In the genomic region with DNA sequence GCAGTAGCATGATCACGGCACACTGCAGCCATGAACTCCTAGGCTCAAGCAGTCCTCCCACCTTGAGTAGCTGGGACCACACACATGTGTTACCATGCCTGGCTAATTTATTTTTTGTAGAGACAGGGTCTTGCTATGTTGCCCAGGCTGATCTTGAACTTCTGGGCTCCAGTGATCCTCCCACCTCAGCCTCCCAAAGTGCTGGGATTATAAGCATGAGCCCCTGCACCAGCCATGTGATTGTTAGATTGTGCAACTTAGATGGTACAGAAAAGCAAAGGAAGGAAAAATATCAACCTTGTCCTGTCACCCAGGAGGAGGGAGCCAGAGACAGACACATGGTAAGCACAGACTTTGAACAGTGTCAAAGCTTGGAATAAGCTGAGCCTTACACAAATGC, we compare ENCODE assay signal across 2 cellular contexts.
TF ChIP-seq lines count a peak whose summit lies in the region.

No MANE protein-coding gene starts in this region.

TF ChIP-seq in SK-N-SH, 30 proteins besides CTCF, POLR2A, EP300 and RAD21 (continued from another document):
- TF ChIP-seq CHD2 (IDR thresholded peaks at IDR 0.05; ENCODE audit: low read length, partially characterized antibody), result no peak
- TF ChIP-seq RFX5 (IDR thresholded peaks at IDR 0.05; ENCODE audit: low read length), result no peak
- no peak for TF ChIP-seq NFIC (IDR thresholded peaks at IDR 0.05; ENCODE audit: borderline replicate concordance)
- TF ChIP-seq SIN3A (IDR thresholded peaks at IDR 0.05; ENCODE audit: borderline replicate concordance, low read depth, low read length), result no peak
- no peak for TF ChIP-seq SMC3 (IDR thresholded peaks at IDR 0.05; ENCODE audit: low read depth, low read length)
- TF ChIP-seq, protein P1, sequence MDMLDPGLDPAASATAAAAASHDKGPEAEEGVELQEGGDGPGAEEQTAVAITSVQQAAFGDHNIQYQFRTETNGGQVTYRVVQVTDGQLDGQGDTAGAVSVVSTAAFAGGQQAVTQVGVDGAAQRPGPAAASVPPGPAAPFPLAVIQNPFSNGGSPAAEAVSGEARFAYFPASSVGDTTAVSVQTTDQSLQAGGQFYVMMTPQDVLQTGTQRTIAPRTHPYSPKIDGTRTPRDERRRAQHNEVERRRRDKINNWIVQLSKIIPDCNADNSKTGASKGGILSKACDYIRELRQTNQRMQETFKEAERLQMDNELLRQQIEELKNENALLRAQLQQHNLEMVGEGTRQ (IDR thresholded peaks at IDR 0.05; ENCODE audit: borderline replicate concordance, low read depth, low read length), result no peak
- TF ChIP-seq, protein P2, sequence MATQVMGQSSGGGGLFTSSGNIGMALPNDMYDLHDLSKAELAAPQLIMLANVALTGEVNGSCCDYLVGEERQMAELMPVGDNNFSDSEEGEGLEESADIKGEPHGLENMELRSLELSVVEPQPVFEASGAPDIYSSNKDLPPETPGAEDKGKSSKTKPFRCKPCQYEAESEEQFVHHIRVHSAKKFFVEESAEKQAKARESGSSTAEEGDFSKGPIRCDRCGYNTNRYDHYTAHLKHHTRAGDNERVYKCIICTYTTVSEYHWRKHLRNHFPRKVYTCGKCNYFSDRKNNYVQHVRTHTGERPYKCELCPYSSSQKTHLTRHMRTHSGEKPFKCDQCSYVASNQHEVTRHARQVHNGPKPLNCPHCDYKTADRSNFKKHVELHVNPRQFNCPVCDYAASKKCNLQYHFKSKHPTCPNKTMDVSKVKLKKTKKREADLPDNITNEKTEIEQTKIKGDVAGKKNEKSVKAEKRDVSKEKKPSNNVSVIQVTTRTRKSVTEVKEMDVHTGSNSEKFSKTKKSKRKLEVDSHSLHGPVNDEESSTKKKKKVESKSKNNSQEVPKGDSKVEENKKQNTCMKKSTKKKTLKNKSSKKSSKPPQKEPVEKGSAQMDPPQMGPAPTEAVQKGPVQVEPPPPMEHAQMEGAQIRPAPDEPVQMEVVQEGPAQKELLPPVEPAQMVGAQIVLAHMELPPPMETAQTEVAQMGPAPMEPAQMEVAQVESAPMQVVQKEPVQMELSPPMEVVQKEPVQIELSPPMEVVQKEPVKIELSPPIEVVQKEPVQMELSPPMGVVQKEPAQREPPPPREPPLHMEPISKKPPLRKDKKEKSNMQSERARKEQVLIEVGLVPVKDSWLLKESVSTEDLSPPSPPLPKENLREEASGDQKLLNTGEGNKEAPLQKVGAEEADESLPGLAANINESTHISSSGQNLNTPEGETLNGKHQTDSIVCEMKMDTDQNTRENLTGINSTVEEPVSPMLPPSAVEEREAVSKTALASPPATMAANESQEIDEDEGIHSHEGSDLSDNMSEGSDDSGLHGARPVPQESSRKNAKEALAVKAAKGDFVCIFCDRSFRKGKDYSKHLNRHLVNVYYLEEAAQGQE (IDR thresholded peaks at IDR 0.05; ENCODE audit: low read depth, low read length), result no peak
- TF ChIP-seq, protein P3, sequence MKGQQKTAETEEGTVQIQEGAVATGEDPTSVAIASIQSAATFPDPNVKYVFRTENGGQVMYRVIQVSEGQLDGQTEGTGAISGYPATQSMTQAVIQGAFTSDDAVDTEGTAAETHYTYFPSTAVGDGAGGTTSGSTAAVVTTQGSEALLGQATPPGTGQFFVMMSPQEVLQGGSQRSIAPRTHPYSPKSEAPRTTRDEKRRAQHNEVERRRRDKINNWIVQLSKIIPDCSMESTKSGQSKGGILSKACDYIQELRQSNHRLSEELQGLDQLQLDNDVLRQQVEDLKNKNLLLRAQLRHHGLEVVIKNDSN (IDR thresholded peaks at IDR 0.05; ENCODE audit: borderline replicate concordance, low read depth), result no peak
- TF ChIP-seq JUND (IDR thresholded peaks at IDR 0.05), result no peak
- no peak for TF ChIP-seq TAF1 (IDR thresholded peaks at IDR 0.05; ENCODE audit: borderline replicate concordance, low read depth, low read length)
- no peak for TF ChIP-seq FOXM1 (IDR thresholded peaks at IDR 0.05; ENCODE audit: low read depth)
- TF ChIP-seq, protein P4, sequence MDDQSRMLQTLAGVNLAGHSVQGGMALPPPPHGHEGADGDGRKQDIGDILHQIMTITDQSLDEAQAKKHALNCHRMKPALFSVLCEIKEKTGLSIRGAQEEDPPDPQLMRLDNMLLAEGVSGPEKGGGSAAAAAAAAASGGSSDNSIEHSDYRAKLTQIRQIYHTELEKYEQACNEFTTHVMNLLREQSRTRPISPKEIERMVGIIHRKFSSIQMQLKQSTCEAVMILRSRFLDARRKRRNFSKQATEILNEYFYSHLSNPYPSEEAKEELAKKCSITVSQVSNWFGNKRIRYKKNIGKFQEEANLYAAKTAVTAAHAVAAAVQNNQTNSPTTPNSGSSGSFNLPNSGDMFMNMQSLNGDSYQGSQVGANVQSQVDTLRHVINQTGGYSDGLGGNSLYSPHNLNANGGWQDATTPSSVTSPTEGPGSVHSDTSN (IDR thresholded peaks at IDR 0.05), result no peak
TF ChIP-seq in SK-N-SH: peak in this region for 0.

TF ChIP-seq in SK-N-SH treated with all-trans-retinoic acid at 6 μM for 48 hours, 23 proteins besides CTCF, POLR2A, EP300 and RAD21:
- TF ChIP-seq, protein P5, sequence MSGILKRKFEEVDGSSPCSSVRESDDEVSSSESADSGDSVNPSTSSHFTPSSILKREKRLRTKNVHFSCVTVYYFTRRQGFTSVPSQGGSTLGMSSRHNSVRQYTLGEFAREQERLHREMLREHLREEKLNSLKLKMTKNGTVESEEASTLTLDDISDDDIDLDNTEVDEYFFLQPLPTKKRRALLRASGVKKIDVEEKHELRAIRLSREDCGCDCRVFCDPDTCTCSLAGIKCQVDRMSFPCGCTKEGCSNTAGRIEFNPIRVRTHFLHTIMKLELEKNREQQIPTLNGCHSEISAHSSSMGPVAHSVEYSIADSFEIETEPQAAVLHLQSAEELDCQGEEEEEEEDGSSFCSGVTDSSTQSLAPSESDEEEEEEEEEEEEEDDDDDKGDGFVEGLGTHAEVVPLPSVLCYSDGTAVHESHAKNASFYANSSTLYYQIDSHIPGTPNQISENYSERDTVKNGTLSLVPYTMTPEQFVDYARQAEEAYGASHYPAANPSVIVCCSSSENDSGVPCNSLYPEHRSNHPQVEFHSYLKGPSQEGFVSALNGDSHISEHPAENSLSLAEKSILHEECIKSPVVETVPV (CRISPR knock-in tag; IDR thresholded peaks at IDR 0.05), result no peak
- TF ChIP-seq PPARA (CRISPR knock-in tag; IDR thresholded peaks at IDR 0.05; ENCODE audit: borderline replicate concordance) (no peak), ZNF565 (CRISPR knock-in tag; conservative IDR thresholded peaks at IDR 0.05; ENCODE audit: low read depth) (no peak), ZNF70 (CRISPR knock-in tag; IDR thresholded peaks at IDR 0.05) (no peak), ZFP30 (CRISPR knock-in tag; IDR thresholded peaks at IDR 0.05) (no peak), OSR1 (CRISPR knock-in tag; IDR thresholded peaks at IDR 0.05) (no peak), ISL1 (CRISPR knock-in tag; IDR thresholded peaks at IDR 0.05) (no peak), ESRRG (CRISPR knock-in tag; IDR thresholded peaks at IDR 0.05) (no peak), CSDC2 (CRISPR knock-in tag; IDR thresholded peaks at IDR 0.05) (no peak), ZNF8 (CRISPR knock-in tag; IDR thresholded peaks at IDR 0.05) (no peak), BACH2 (CRISPR knock-in tag; IDR thresholded peaks at IDR 0.05; ENCODE audit: borderline replicate concordance) (no peak), ZC3H10 (CRISPR knock-in tag; IDR thresholded peaks at IDR 0.05) (no peak), GLIS3 (CRISPR knock-in tag; IDR thresholded peaks at IDR 0.05) (no peak), ZFP3 (CRISPR knock-in tag; IDR thresholded peaks at IDR 0.05) (no peak), TOX (CRISPR knock-in tag; IDR thresholded peaks at IDR 0.05; ENCODE audit: borderline replicate concordance) (no peak)
- TF ChIP-seq, protein P6, sequence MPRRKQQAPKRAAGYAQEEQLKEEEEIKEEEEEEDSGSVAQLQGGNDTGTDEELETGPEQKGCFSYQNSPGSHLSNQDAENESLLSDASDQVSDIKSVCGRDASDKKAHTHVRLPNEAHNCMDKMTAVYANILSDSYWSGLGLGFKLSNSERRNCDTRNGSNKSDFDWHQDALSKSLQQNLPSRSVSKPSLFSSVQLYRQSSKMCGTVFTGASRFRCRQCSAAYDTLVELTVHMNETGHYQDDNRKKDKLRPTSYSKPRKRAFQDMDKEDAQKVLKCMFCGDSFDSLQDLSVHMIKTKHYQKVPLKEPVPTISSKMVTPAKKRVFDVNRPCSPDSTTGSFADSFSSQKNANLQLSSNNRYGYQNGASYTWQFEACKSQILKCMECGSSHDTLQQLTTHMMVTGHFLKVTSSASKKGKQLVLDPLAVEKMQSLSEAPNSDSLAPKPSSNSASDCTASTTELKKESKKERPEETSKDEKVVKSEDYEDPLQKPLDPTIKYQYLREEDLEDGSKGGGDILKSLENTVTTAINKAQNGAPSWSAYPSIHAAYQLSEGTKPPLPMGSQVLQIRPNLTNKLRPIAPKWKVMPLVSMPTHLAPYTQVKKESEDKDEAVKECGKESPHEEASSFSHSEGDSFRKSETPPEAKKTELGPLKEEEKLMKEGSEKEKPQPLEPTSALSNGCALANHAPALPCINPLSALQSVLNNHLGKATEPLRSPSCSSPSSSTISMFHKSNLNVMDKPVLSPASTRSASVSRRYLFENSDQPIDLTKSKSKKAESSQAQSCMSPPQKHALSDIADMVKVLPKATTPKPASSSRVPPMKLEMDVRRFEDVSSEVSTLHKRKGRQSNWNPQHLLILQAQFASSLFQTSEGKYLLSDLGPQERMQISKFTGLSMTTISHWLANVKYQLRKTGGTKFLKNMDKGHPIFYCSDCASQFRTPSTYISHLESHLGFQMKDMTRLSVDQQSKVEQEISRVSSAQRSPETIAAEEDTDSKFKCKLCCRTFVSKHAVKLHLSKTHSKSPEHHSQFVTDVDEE (CRISPR knock-in tag; IDR thresholded peaks at IDR 0.05), result no peak
- TF ChIP-seq, protein P7, sequence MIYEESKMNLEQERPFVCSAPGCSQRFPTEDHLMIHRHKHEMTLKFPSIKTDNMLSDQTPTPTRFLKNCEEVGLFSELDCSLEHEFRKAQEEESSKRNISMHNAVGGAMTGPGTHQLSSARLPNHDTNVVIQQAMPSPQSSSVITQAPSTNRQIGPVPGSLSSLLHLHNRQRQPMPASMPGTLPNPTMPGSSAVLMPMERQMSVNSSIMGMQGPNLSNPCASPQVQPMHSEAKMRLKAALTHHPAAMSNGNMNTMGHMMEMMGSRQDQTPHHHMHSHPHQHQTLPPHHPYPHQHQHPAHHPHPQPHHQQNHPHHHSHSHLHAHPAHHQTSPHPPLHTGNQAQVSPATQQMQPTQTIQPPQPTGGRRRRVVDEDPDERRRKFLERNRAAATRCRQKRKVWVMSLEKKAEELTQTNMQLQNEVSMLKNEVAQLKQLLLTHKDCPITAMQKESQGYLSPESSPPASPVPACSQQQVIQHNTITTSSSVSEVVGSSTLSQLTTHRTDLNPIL (CRISPR knock-in tag; IDR thresholded peaks at IDR 0.05; ENCODE audit: low read depth), result no peak
- TF ChIP-seq, protein P8, sequence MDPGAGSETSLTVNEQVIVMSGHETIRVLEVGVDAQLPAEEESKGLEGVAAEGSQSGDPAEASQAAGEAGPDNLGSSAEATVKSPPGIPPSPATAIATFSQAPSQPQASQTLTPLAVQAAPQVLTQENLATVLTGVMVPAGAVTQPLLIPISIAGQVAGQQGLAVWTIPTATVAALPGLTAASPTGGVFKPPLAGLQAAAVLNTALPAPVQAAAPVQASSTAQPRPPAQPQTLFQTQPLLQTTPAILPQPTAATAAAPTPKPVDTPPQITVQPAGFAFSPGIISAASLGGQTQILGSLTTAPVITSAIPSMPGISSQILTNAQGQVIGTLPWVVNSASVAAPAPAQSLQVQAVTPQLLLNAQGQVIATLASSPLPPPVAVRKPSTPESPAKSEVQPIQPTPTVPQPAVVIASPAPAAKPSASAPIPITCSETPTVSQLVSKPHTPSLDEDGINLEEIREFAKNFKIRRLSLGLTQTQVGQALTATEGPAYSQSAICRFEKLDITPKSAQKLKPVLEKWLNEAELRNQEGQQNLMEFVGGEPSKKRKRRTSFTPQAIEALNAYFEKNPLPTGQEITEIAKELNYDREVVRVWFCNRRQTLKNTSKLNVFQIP (CRISPR knock-in tag; IDR thresholded peaks at IDR 0.05; ENCODE audit: borderline replicate concordance, low read depth), result no peak
